ENCODE assay signal across 1 cellular context in genomic region chr3:194685723-194686413, GRCh38.
A peak's percentile ranks its signal among the peaks of the same experiment; 100 is the strongest.
TF ChIP-seq lines count a peak whose summit lies in the region.

Gene FAM43A (plus strand): TSS chr3:194685883. CDS start chr3:194686827, 944 bp downstream.

TF ChIP-seq in HEK293, 187 proteins besides CTCF, POLR2A, EP300 and RAD21 (continued from another document):
- 0 out of 2 replicates have a peak, but pooled peaks have one; percentile 59 for TF ChIP-seq ZSCAN4 (tag by site-specific recombination; IDR thresholded peaks at IDR 0.05)
- no peak for TF ChIP-seq ZNF280D (tag by site-specific recombination; IDR thresholded peaks at IDR 0.05)
- TF ChIP-seq ZNF10 (tag by site-specific recombination; IDR thresholded peaks at IDR 0.05), result no peak
- peak; percentile 83 for TF ChIP-seq ZFP69B (tag by site-specific recombination; IDR thresholded peaks at IDR 0.05)
- no peak for TF ChIP-seq ZNF266 (tag by site-specific recombination; IDR thresholded peaks at IDR 0.05; ENCODE audit: low read depth)
- no peak for TF ChIP-seq ZSCAN18 (tag by site-specific recombination; IDR thresholded peaks at IDR 0.05)
- TF ChIP-seq ZNF148 (tag by site-specific recombination; IDR thresholded peaks at IDR 0.05; ENCODE audit: borderline replicate concordance), result no peak
- peak; percentile 81 for TF ChIP-seq ZNF501 (tag by site-specific recombination; IDR thresholded peaks at IDR 0.05)
- TF ChIP-seq ZNF18 (tag by site-specific recombination; IDR thresholded peaks at IDR 0.05), result no peak
- TF ChIP-seq BCL11A (tag by site-specific recombination; IDR thresholded peaks at IDR 0.05; ENCODE audit: low read depth), result 0 out of 2 replicates have a peak, but pooled peaks have one; percentile 15
- 0 out of 2 replicates have a peak, but pooled peaks have one; percentile 45 for TF ChIP-seq PATZ1 (tag by site-specific recombination; IDR thresholded peaks at IDR 0.05)
- TF ChIP-seq ZBTB7A (tag by site-specific recombination; IDR thresholded peaks at IDR 0.05; ENCODE audit: low read depth), result peak; percentile 50; the same call in 1 of the 2 replicates
- TF ChIP-seq KLF16 (tag by site-specific recombination; IDR thresholded peaks at IDR 0.05), result 0 out of 2 replicates have a peak, but pooled peaks have one; percentile 43
- no peak for TF ChIP-seq ZNF518A (tag by site-specific recombination; conservative IDR thresholded peaks at IDR 0.05; ENCODE audit: low read depth)
- TF ChIP-seq PRDM10 (tag by site-specific recombination; IDR thresholded peaks at IDR 0.05), result peak; percentile 97
